Comparison of ENCODE assay signal across 19 cellular contexts in genomic region chr3:49713336-49714105, GRCh38. TPM values are rescaled to one million over a fixed set of nuclear protein-coding genes. Genes with fewer than 3 reads are reported as not detected.
"Had no signal": no experiment of that assay in that cellular context is flagged by ENCODE, and none has a peak within 500 bp of the region (broad histone marks: within the 10 kb centered on the region; RNA-seq: fewer than 3 reads in every experiment).

No MANE protein-coding gene starts in this region.

- H3K9ac ChIP-seq: neural progenitor cell had no signal

- H3K27ac Mint-ChIP-seq: activated T-helper 2 cell treated with anti-CD3 and anti-CD28 coated beads, Interferon-gamma antibody, Interleukin-2, Interleukin-4, amounts not matched to agents 10 μg/mL and 5 μg/mL and 100 μg/mL, durations not matched to agents 14 hours and 24 hours and 36 hours; neural progenitor cell had no signal

- H3K4me3 ChIP-seq: body of pancreas, dorsolateral prefrontal cortex, hepatocyte, neural progenitor cell, thyroid gland had no signal

- H3K9me3 Mint-ChIP-seq: activated T-helper 2 cell treated with anti-CD3 and anti-CD28 coated beads, Interferon-gamma antibody, Interleukin-2, Interleukin-4, amounts not matched to agents 10 μg/mL and 5 μg/mL and 100 μg/mL, durations not matched to agents 14 hours and 24 hours and 36 hours; neural progenitor cell had no signal

- DNase-seq: activated CD4-positive, alpha-beta T cell treated with anti-CD3 and anti-CD28 coated beads, Interleukin-2, amount 50 U/mL, for 48 hours; activated naive CD4-positive, alpha-beta T cell treated with Interleukin-2 at 50 U/mL for 16 hours; activated T-cell treated with anti-CD3 and anti-CD28 coated beads, Interleukin-2, amount 50 U/mL, for 1 hour; caudate nucleus; foreskin keratinocyte; stimulated activated CD4-positive, alpha-beta T cell treated with anti-CD3 and anti-CD28 coated beads, Interleukin-1b, Interleukin-23, amount 100 ng/mL, for 48 hours; stimulated activated CD8-positive, alpha-beta memory T cell treated with anti-CD3 and anti-CD28 coated beads, Interleukin-4, amount 100 ng/mL, for 48 hours; stimulated activated naive CD4-positive, alpha-beta T cell; SW 1271; thyroid gland; WERI-Rb-1 had no signal

- H3K36me3 Mint-ChIP-seq: neural progenitor cell had no signal

- H3K36me3 ChIP-seq: neural progenitor cell had no signal

- H3K4me1 ChIP-seq: foreskin keratinocyte, neural progenitor cell had no signal

- H3K9me3 ChIP-seq: body of pancreas, thyroid gland had no signal

- H3K27ac ChIP-seq: body of pancreas, foreskin keratinocyte, hepatocyte, neural progenitor cell, thyroid gland, WERI-Rb-1 had no signal

- H3K4me2 ChIP-seq: hepatocyte, neural progenitor cell had no signal

- H3K4me3 Mint-ChIP-seq: neural progenitor cell had no signal

- ATAC-seq: body of pancreas, foreskin keratinocyte had no signal

- H3K27me3 ChIP-seq: body of pancreas, dorsolateral prefrontal cortex, hepatocyte, thyroid gland had no signal

RNA-seq across cellular contexts. Expression of gene AMIGO3, which starts 6.0 kb away (rescaled TPM):
- total RNA-seq: activated T-helper 2 cell treated with anti-CD3 and anti-CD28 coated beads, Interferon-gamma antibody, Interleukin-2, Interleukin-4, amounts not matched to agents 10 μg/mL and 5 μg/mL and 100 μg/mL, durations not matched to agents 14 hours and 24 hours and 36 hours; foreskin keratinocyte; left lobe of liver; osteocyte; urinary bladder had no signal
